1 cellular context compared by ENCODE assay signal in the genomic region with DNA sequence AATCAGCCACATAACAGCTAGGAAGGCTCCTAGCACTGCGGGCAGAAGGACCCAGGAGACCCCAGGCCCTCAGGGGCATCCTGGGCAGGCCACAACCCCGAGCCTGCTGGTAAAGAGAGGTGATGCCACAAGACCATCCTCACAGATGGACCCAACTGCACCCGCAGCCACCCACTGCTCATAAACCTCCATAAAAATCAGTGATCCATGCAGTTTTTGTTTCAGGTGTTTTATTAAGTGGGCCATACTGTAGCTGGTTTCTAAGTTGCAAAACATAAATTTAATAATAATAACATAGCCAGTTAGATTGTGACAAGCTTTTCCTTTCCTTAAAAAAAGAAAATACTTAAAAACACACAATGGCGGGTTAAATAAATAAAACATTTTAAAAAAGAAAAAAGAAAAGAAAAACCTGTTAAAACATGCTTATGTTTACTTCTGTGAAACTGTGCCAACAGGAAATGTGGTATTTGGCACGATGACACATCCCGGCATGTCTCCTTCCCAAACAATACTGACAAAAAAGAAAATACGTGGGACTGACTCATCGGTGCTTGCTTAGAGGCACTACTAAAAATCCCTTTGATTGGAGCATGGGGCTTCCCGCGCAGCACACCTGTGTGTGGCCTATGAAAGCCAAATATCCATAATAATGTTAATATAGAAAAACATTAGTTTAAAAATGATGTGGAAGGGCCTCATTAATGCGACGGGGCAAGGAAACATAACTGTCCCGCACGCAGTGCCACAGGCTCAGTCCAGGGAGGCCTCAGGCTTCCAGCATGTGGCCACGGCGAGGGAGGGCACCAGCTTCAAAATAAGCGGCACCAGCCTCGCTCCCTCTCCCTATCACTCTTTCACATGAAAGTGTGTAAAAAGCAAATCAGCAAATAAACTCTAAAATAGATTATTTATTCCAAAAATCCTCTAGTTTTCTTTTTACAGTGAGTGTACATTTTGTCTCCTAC.
TF ChIP-seq lines count a peak whose summit lies in the region.

No MANE protein-coding gene starts in this region.

TF ChIP-seq in HCT116, 20 proteins besides CTCF, POLR2A, EP300 and RAD21 (continued from another document):
- TF ChIP-seq, protein P1, sequence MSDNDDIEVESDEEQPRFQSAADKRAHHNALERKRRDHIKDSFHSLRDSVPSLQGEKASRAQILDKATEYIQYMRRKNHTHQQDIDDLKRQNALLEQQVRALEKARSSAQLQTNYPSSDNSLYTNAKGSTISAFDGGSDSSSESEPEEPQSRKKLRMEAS (IDR thresholded peaks at IDR 0.05), result peak; percentile 86
- TF ChIP-seq ZFX (IDR thresholded peaks at IDR 0.05) (no peak), SRF (IDR thresholded peaks at IDR 0.05; ENCODE audit: low read depth) (peak; percentile 62), FOSL1 (IDR thresholded peaks at IDR 0.05; ENCODE audit: low read depth) (peak; percentile 86), POLR2AphosphoS5 (IDR thresholded peaks at IDR 0.05; ENCODE audit: low read depth, low read length) (no peak), YY1 (IDR thresholded peaks at IDR 0.05; ENCODE audit: extremely low read depth, insufficient replicate concordance, low read depth, low read length) (no peak)
TF ChIP-seq in HCT116: peak in this region for 9.
